Comparison of ENCODE assay signal across 1 cellular context in the genomic region with DNA sequence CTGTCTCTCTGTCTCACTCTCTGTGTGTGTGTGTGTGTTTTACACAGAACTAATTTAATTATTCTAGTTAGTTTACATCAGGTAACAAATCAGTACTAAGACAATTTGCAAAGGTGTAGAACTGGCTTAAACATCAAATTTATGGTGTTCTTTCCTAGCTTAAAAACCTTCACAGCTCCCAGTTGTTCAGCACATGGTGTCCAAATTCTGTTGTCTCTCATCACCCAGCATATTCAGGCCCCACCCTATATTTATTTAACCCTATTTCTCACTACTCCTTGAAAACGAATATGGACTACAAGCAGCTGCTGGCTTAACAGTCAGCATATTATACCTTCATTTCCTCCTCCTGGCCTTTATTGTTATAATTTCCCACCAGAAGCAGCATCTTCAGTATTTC.
A peak's percentile ranks its signal among the peaks of the same experiment; 100 is the strongest.
TF ChIP-seq lines count a peak whose summit lies in the region.

No MANE protein-coding gene starts in this region.

TF ChIP-seq in K562, 482 proteins besides CTCF, POLR2A, EP300 and RAD21 (continued from another document):
- TF ChIP-seq L3MBTL2 (IDR thresholded peaks at IDR 0.05), result peak; percentile 63; the same call in 1 of the 2 replicates
- peak; percentile 36; the same call in 1 of the 2 replicates for TF ChIP-seq MGA (IDR thresholded peaks at IDR 0.05)
